Comparison of ENCODE assay signal across 8 cellular contexts in the genomic region with DNA sequence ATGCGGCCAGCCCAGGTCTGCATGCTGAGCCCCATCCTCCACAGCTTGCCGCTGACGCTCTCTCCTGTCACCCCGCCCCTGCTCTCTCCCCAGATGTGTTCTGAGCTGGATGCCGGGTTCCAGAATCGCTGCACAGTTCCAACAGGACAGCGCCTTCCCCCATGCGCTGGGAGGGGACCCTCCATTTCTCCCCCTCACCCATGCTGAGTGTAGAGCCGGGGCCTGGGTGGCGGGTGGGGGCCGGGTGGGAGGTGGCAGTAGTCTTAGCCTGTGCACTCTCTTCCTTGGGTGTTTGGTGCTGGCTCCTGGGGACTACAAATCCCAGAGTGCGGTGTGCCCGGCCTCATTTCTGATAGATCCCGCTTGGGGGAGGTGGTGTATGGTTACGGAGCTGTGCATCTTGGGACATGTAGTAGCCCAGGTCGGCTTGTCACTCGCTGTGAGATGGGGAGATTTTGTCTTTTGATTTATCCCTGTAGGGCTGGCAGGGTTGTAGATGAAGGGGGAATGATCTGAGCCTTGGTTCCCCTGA. TPM values are rescaled to one million over a fixed set of nuclear protein-coding genes. Genes with fewer than 3 reads are reported as not detected.
DNase-seq lines count a peak whose midpoint lies in the region; ATAC-seq and TF ChIP-seq lines count a peak whose summit lies in the region.

No MANE protein-coding gene starts in this region.

- H3K36me3 ChIP-seq in BE2C = peaks cover 4% of the 10 kb centered on the region

- no peaks in the 10 kb centered on the region for H3K27me3 ChIP-seq in BE2C

- DNase-seq in BE2C (peak; percentile 55), OCI-M1 (lab: John Stamatoyannopoulos, UW) (peak; percentile 30), fibroblast of gingiva (ENCODE audit: low read depth) (peak; percentile 74), occipital lobe (lab: John Stamatoyannopoulos, UW) (peak; percentile 64), SHP77 treated with DMSO at 0.1 percent for 48 hours (lab: John Stamatoyannopoulos, UW) (no peak), CD1c-positive myeloid dendritic cell (ENCODE audit: extremely low spot score) (no peak)

- no peak for ATAC-seq in GM21390 (IDR thresholded peaks at IDR 0.05; ENCODE audit: unreplicated experiment)
- no peak for ATAC-seq in HG02642 (IDR thresholded peaks at IDR 0.05; ENCODE audit: poor library complexity, unreplicated experiment)

- H3K4me3 ChIP-seq in BE2C (ENCODE audit: low read depth, low read length) = no peak overlapping the region

- no peaks in the 10 kb centered on the region for H3K9me3 ChIP-seq in BE2C

- no peak for TF ChIP-seq CTCF in BE2C (IDR thresholded peaks at IDR 0.05; ENCODE audit: low read depth, low read length)

- peaks cover 5% of the 10 kb centered on the region; the same call in 1 of the 2 replicates for H3K4me1 ChIP-seq in BE2C

RNA-seq across cellular contexts. Expression of a gene that starts 6.8 kb away (rescaled TPM):
- polyA plus RNA-seq in BE2C (2012; ENCODE audit: insufficient read depth, insufficient read length, low read depth) = 106 TPM
- total RNA-seq in occipital lobe = 73.2 TPM

RNA-seq across cellular contexts. Expression of a gene that starts 23.2 kb away (rescaled TPM):
- 290 TPM for polyA plus RNA-seq in BE2C (2012; ENCODE audit: insufficient read depth, insufficient read length, low read depth)
- 32.6 TPM for total RNA-seq in occipital lobe

RNA-seq across cellular contexts. Expression of a gene that starts 32.2 kb away (rescaled TPM):
- 24.7 TPM for polyA plus RNA-seq in BE2C (2012; ENCODE audit: insufficient read depth, insufficient read length, low read depth)
- total RNA-seq in occipital lobe = 2.7 TPM

RNA-seq across cellular contexts. Expression of a gene that starts 32.9 kb away (rescaled TPM):
- polyA plus RNA-seq in BE2C (2012; ENCODE audit: insufficient read depth, insufficient read length, low read depth) = 0.37 TPM
- total RNA-seq in occipital lobe = not detected

RNA-seq across cellular contexts. Expression of a gene that starts 40.7 kb away (rescaled TPM):
- 130 TPM for polyA plus RNA-seq in BE2C (2012; ENCODE audit: insufficient read depth, insufficient read length, low read depth)
- 15.4 TPM for total RNA-seq in occipital lobe

Comparison
In these comparisons a context has a peak if more than half of its experiments do, and no peak if none do; other contexts are left out.
1. DNase-seq: peak in BE2C (single experiment), OCI-M1 (single experiment), fibroblast of gingiva (single experiment) and occipital lobe (single experiment); none in SHP77 treated with DMSO at 0.1 percent for 48 hours (single experiment) and CD1c-positive myeloid dendritic cell (single experiment).